Comparison of ENCODE assay signal across 8 cellular contexts in the genomic region with DNA sequence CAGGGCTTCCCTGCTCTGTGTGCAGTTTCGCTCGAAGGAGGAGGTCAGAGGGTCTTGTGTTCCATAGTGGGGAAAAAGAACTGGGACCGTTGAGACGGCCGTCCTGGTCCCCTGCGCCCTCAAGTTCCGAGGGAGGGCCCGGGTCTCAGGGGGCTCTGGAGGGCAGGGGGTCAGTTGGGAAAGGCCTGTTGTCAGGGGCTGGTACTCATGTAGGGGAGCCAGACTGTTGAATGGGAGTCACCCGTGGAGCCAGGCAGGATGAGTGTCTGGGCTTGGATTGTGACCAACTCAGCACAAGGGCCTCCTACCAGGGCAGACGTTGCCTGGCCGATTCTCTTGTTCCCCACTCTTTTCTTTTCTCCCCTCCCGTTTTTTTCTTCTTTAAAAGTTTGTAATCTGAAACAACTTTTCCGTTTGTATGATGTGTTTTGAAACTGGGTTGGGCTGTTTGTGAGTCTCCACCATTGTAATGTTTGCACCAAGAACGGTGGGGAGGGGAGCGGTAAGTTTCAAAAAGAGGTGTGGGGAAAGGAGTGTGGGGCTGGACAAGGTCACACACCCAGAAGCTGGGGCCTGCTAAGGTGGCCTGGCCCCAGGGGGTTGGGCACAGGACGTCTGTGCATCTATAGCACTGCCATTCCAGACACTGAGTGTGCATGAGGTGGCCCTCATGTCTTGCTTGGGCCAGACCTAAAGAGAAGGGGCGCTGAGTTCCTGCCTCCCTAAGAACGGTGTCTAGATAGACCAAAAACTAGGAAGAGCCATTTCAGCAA. TPM values are rescaled to one million over a fixed set of nuclear protein-coding genes. Genes with fewer than 3 reads are reported as not detected.
DNase-seq lines count a peak whose midpoint lies in the region; ATAC-seq, FAIRE-seq and TF ChIP-seq lines count a peak whose summit lies in the region.

No MANE protein-coding gene starts in this region.

- peak overlapping the region; percentile 92 for H3K4me3 Mint-ChIP-seq in progenitor cell of endocrine pancreas (ENCODE audit: low read depth)

- no peak overlapping the region for H3K27ac ChIP-seq in cardiac muscle cell

- H3K4me3 ChIP-seq in cardiac muscle cell: peak overlapping the region; percentile 74

- no peaks in the 10 kb centered on the region for H3K36me3 ChIP-seq in cardiac muscle cell

- no peaks in the 10 kb centered on the region for H3K9me3 ChIP-seq in cardiac muscle cell (ENCODE audit: low read depth)

- DNase-seq in Daoy (ENCODE audit: low read depth) (peak; percentile 73), HuH-7.5 (ENCODE audit: low spot score) (peak; percentile 24), cardiac muscle cell (ENCODE audit: low read depth in 1 of 2, low spot score in 1 of 2) (peak in 1 of 2 donors; percentile 80), progenitor cell of endocrine pancreas (ENCODE audit: low spot score, unreplicated experiment) (no peak), NCI-H2227 treated with DMSO at 0.1 percent for 48 hours (lab: John Stamatoyannopoulos, UW) (no peak), GM12892 (ENCODE audit: insufficient read length) (no peak)
- peak; percentile 28 for DNase-seq in activated naive CD4-positive, alpha-beta T cell treated with anti-CD3 and anti-CD28 coated beads, Interleukin-2, amount 50 U/mL, for 16 hours

- no peaks in the 10 kb centered on the region for H3K9me3 Mint-ChIP-seq in progenitor cell of endocrine pancreas (ENCODE audit: low read depth)

- H3K4me1 Mint-ChIP-seq in progenitor cell of endocrine pancreas (ENCODE audit: low read depth): peaks cover 14% of the 10 kb centered on the region

- no peaks in the 10 kb centered on the region for H3K27me3 ChIP-seq in cardiac muscle cell

- no peaks in the 10 kb centered on the region for H3K4me1 ChIP-seq in cardiac muscle cell (ENCODE audit: low read depth)

- TF ChIP-seq CTCF in cardiac muscle cell (IDR thresholded peaks at IDR 0.05; ENCODE audit: low read depth, low read length) (peak; percentile 1), progenitor cell of endocrine pancreas (IDR thresholded peaks at IDR 0.05; ENCODE audit: unreplicated experiment) (no peak)

- FAIRE-seq in GM12892 (lab: Jason Lieb, UNC): no peak

- peaks cover 2% of the 10 kb centered on the region for H3K36me3 Mint-ChIP-seq in progenitor cell of endocrine pancreas (ENCODE audit: insufficient read depth)

- ATAC-seq in HG02973 (IDR thresholded peaks at IDR 0.05; ENCODE audit: unreplicated experiment): no peak

- peaks cover 5% of the 10 kb centered on the region for H3K27me3 Mint-ChIP-seq in progenitor cell of endocrine pancreas

- H3K27ac Mint-ChIP-seq in progenitor cell of endocrine pancreas: peak overlapping the region; percentile 97

- no peak for TF ChIP-seq POLR2A in GM12892 (IDR thresholded peaks at IDR 0.05; ENCODE audit: low read depth, low read length)

RNA-seq across cellular contexts. Expression of a gene that starts 1.1 kb away (rescaled TPM):
- 12.4 TPM in 2 replicates for total RNA-seq in Daoy (2014; rRNA removed; shearing (Covaris generic))
- total RNA-seq in cardiac muscle cell (15.9 and 24.2 TPM in 2 replicates), progenitor cell of endocrine pancreas (24.6 and 29.6 TPM in 2 replicates)
- polyA plus RNA-seq in cardiac muscle cell: 42.4 and 64.1 TPM in 2 replicates
- polyA plus RNA-seq in GM12892 (2012; ENCODE audit: missing spikeins): 6.5 TPM

Comparison
In these comparisons a context has a peak if more than half of its experiments do, and no peak if none do; other contexts are left out.
1. DNase-seq: peak in Daoy (single experiment), HuH-7.5 (single experiment) and activated naive CD4-positive, alpha-beta T cell treated with anti-CD3 and anti-CD28 coated beads, Interleukin-2, amount 50 U/mL, for 16 hours (single experiment); none in progenitor cell of endocrine pancreas (single experiment), NCI-H2227 treated with DMSO at 0.1 percent for 48 hours (single experiment) and GM12892 (single experiment).